In genomic region chr3:72595927-72596610, GRCh38 we compare ENCODE assay signal across 1 cellular context.
TF ChIP-seq lines count a peak whose summit lies in the region.

No MANE protein-coding gene starts in this region.

TF ChIP-seq in GM23338, 12 proteins besides CTCF, POLR2A, EP300 and RAD21 (continued from another document):
- no peak for TF ChIP-seq ZNF462 (CRISPR knock-in tag; IDR thresholded peaks at IDR 0.05)
- no peak for TF ChIP-seq ZNF331 (CRISPR knock-in tag; IDR thresholded peaks at IDR 0.05; ENCODE audit: low read depth)
- no peak for TF ChIP-seq REST (IDR thresholded peaks at IDR 0.05; ENCODE audit: unreplicated experiment)
TF ChIP-seq in GM23338: peak in this region for 0.
